ENCODE assay signal across 21 cellular contexts in the genomic region with DNA sequence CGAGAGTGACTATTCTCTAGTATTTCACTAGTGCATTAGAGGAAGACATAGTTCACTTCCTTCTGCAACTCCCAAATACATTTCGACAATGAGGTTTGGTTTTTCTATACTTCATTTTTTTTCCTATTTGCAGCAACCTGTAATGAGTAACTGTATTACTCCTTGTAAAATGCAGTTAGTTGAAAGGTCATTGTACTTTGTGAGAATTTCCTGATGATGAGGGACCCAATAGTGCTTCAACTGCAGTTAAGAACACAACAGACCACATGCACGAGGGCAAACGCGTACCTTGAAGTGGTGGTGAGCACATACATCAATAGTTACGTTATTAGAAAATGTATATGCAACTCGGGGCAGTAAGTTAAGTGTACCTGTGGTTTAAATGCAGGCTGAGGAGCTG.
"Had no signal": no experiment of that assay in that cellular context is flagged by ENCODE, and none has a peak within 500 bp of the region (broad histone marks: within the 10 kb centered on the region; RNA-seq: fewer than 3 reads in every experiment).

No MANE protein-coding gene starts in this region.

- H3K27me3 ChIP-seq: gastrocnemius medialis, right atrium auricular region, SJSA1, thyroid gland had no signal

- ATAC-seq: activated naive CD4-positive, alpha-beta T cell treated with anti-CD3 and anti-CD28 coated beads, Interleukin-2, amount 50 U/mL, for 72 hours; activated T-cell treated with anti-CD3 and anti-CD28 coated beads, Interleukin-2, amount 50 U/mL, for 4 hours; effector memory CD8-positive, alpha-beta T cell; gastrocnemius medialis; natural killer cell had no signal

- H3K4me1 ChIP-seq: gastrocnemius medialis, SJSA1 had no signal

- FAIRE-seq: bronchial epithelial cell, colon had no signal

- H3K4me3 ChIP-seq: gastrocnemius medialis, right atrium auricular region, SJSA1, thyroid gland had no signal

- H3K9me3 ChIP-seq: gastrocnemius medialis, right atrium auricular region, SJSA1, thyroid gland had no signal

- DNase-seq: activated CD4-positive, alpha-beta memory T cell treated with anti-CD3 and anti-CD28 coated beads for 36 hours; activated CD4-positive, alpha-beta T cell treated with anti-CD3 and anti-CD28 coated beads for 4 hours; activated CD8-positive, alpha-beta memory T cell treated with anti-CD3 and anti-CD28 coated beads, Interleukin-2, amount 50 U/mL, for 48 hours; activated naive CD4-positive, alpha-beta T cell; activated T-cell treated with anti-CD3 and anti-CD28 coated beads, Interleukin-2, amount 50 U/mL, for 4 hours; effector memory CD8-positive, alpha-beta T cell; erythroblast; gastrocnemius medialis; glutamatergic neuron; islet precursor cell; mammary epithelial cell; midbrain; natural killer cell; stimulated activated naive CD4-positive, alpha-beta T cell treated with Interleukin-2 at 50 U/mL for 16 hours; T-helper 1 cell; thyroid gland had no signal

- H3K27ac ChIP-seq: gastrocnemius medialis, right atrium auricular region, SJSA1, thyroid gland had no signal

- H3K36me3 ChIP-seq: gastrocnemius medialis, right atrium auricular region, thyroid gland had no signal
